In the genomic region with DNA sequence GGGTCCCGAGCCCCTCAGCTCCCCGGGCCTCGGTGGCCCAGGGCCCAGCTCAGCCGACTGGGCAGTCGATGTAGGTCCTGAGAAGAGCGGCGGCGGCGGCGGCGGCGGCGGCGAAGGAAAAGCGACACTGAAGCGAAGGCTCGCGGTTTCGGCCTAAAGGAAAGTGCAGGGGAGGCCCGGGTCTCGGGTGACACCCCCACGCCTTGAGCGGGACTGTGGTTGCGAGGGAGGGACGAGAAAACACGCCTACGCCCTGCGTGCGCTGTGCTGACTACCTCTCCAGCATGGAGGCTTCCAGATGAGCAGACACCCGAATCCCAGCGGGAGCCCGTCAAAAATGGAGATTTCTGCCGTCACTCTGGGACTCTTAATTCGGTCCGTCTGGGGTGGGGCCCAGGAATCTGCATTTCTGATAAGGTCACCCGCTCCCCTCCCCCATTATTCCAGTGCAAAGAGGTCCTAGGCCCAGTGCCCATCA, we compare ENCODE assay signal across 8 cellular contexts. TPM values are rescaled to one million over a fixed set of nuclear protein-coding genes. Genes with fewer than 3 reads are reported as not detected.
A peak's percentile ranks its signal among the peaks of the same experiment; 100 is the strongest.
DNase-seq lines count a peak whose midpoint lies in the region; ATAC-seq lines count a peak whose summit lies in the region.

No MANE protein-coding gene starts in this region.

- ATAC-seq in GM18517 (IDR thresholded peaks at IDR 0.05; ENCODE audit: unreplicated experiment): peak; percentile 27
- peak; percentile 18 for ATAC-seq in HG03066 (IDR thresholded peaks at IDR 0.05; ENCODE audit: low read depth, unreplicated experiment)
- peak; percentile 50 for ATAC-seq in left lobe of liver

- DNase-seq in 8988T: peak; percentile 35
- DNase-seq in NCI-H2196 treated with DMSO at 0.1 percent for 48 hours (lab: John Stamatoyannopoulos, UW; ENCODE audit: unreplicated experiment): peak; percentile 71
- DNase-seq in activated CD4-positive, alpha-beta T cell treated with anti-CD3 and anti-CD28 coated beads for 24 hours (ENCODE audit: low read depth in 2 of 2): peak; percentile 33 to 35
- DNase-seq in left lobe of liver (ENCODE audit: low spot score): peak; percentile 74
- DNase-seq in stimulated activated CD4-positive, alpha-beta T cell treated with anti-CD3 and anti-CD28 coated beads, Interleukin-2, amount 100 ng/mL, for 48 hours: peak; percentile 41 to 43

- H3K27ac ChIP-seq in cingulate gyrus (ENCODE audit: low read depth, low read length): peak overlapping the region; percentile 97

RNA-seq across cellular contexts. Expression of a gene that starts 31.2 kb away (rescaled TPM):
- total RNA-seq in left lobe of liver: 11.8 TPM

Comparison
In these comparisons a context has a peak if more than half of its experiments do, and no peak if none do; other contexts are left out.
1. Peak in every context shown above with its lines: DNase-seq, ATAC-seq and H3K27ac ChIP-seq.